In the genomic region with DNA sequence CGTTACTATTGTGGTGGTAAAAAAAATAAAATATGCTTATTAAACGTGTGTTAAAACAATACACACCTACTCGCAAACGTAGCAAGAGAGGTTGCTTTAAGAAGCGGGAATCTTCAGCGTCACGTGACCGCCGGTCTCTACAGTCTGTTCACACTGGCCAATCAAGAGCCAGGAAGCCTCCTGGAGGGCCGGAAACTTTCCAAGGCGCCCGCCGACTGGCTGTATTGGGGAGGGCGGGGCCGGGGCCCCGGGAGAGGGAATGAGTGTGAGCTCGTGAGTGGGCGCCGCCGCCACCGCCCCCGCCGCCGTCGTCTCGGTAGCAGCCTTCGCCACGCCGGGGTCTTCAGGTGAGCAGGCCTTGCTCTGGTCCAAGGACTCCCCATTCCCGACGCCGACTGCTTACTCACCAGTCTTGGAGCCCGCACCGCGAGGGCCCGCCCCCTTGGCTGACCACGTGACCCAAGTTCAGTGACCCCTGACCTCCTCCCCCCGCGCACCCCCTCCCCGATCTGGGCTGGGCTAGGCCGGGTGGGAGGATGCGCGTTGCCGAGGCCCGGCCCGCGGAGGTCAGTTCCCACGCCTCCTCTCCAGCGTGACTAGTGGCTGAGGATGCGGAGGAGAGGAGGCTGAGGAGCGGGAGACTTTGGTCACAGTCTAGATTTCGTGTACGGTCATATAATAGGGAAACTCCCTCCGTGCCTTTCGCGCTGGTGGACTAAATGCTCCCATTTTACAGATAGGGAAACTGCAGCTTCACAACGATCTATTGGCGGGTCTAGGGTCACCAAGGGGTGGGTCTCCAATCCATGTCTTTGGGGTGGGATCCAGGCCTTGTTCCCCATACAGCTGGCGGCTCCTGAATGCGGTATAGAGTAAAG, we compare ENCODE assay signal across 8 cellular contexts. TPM values are rescaled to one million over a fixed set of nuclear protein-coding genes. Genes with fewer than 3 reads are reported as not detected.
DNase-seq lines count a peak whose midpoint lies in the region; FAIRE-seq and TF ChIP-seq lines count a peak whose summit lies in the region.

A gene with protein sequence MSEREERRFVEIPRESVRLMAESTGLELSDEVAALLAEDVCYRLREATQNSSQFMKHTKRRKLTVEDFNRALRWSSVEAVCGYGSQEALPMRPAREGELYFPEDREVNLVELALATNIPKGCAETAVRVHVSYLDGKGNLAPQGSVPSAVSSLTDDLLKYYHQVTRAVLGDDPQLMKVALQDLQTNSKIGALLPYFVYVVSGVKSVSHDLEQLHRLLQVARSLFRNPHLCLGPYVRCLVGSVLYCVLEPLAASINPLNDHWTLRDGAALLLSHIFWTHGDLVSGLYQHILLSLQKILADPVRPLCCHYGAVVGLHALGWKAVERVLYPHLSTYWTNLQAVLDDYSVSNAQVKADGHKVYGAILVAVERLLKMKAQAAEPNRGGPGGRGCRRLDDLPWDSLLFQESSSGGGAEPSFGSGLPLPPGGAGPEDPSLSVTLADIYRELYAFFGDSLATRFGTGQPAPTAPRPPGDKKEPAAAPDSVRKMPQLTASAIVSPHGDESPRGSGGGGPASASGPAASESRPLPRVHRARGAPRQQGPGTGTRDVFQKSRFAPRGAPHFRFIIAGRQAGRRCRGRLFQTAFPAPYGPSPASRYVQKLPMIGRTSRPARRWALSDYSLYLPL (plus strand): TSS at position 253 of the 878 bp plus-strand sequence. CDS start 4,388 bp downstream, outside the sequence.

- H3K4me2 ChIP-seq in Loucy (ENCODE audit: low read depth, low read length, poor library complexity, severe bottlenecking) = peak within 1 kb of the TSS; percentile 92

- no peaks in the 10 kb centered on the region for H4K20me1 ChIP-seq in Loucy (ENCODE audit: insufficient read depth, low read length, poor library complexity, severe bottlenecking)

- no peak for TF ChIP-seq CTCF in Loucy (conservative IDR thresholded peaks at IDR 0.05; ENCODE audit: low read length)
- no peak for TF ChIP-seq CTCF in fibroblast of villous mesenchyme (IDR thresholded peaks at IDR 0.05; ENCODE audit: insufficient read depth, low read depth, low read length)
- TF ChIP-seq CTCF in neural crest cell (conservative IDR thresholded peaks at IDR 0.05) = no peak

- FAIRE-seq in H54 (lab: Jason Lieb, UNC) = no peak

- peak within 1 kb of the TSS; percentile 96 for H3K27ac Mint-ChIP-seq in neural crest cell (ENCODE audit: unreplicated experiment)

- H3K27me3 ChIP-seq in Loucy (ENCODE audit: insufficient read depth, low read length, poor library complexity, severe bottlenecking) (no peaks in the 10 kb centered on the region), stomach smooth muscle (ENCODE audit: control insufficient read depth in 1 of 2, insufficient read depth in 2 of 2, low read length in 2 of 2) (no peaks in the 10 kb centered on the region)

- no peaks in the 10 kb centered on the region for H3K27me3 Mint-ChIP-seq in neural crest cell (ENCODE audit: low read depth)

- peak within 1 kb of the TSS; percentile 93 for H3K4me3 Mint-ChIP-seq in neural crest cell

- no peaks in the 10 kb centered on the region for H3K9me3 Mint-ChIP-seq in neural crest cell

- peaks cover 6% of the 10 kb centered on the region; the same call in 1 of the 2 replicates for H3K36me3 ChIP-seq in Loucy (ENCODE audit: insufficient read depth, low read length)
- H3K36me3 ChIP-seq in stomach smooth muscle (ENCODE audit: control insufficient read depth in 2 of 2, insufficient read depth in 2 of 2, low read length in 2 of 2) = peaks cover 12 to 13% of the 10 kb centered on the region in 2 donors

- H3K9me3 ChIP-seq in Loucy (ENCODE audit: insufficient read depth, low read depth, low read length) = no peaks in the 10 kb centered on the region
- H3K9me3 ChIP-seq in stomach smooth muscle (ENCODE audit: control insufficient read depth in 2 of 2, low read length in 2 of 2) = no peaks in the 10 kb centered on the region

- H3K4me1 ChIP-seq in Loucy (ENCODE audit: insufficient read depth, low read length, poor library complexity, severe bottlenecking) (peaks cover 7% of the 10 kb centered on the region), stomach smooth muscle (ENCODE audit: control insufficient read depth, insufficient read depth, low read length) (peaks cover 27% of the 10 kb centered on the region)

- peak; percentile 66 for TF ChIP-seq POLR2A in H54 (IDR thresholded peaks at IDR 0.05; ENCODE audit: low read depth, low read length)

- H3K27ac ChIP-seq in stomach smooth muscle (ENCODE audit: low read length) = peak within 1 kb of the TSS; percentile 88

- 0 out of 2 replicates have a peak, but pooled peaks cover 6% of the 10 kb centered on the region for H3F3A ChIP-seq in Loucy (ENCODE audit: low read depth)

- H3K79me2 ChIP-seq in Loucy (ENCODE audit: insufficient read depth, low read length) = peaks cover 8% of the 10 kb centered on the region; the same call in 1 of the 2 replicates

- H3K4me3 ChIP-seq in Loucy (ENCODE audit: low read length, poor library complexity, severe bottlenecking) (peak within 1 kb of the TSS; percentile 75), fibroblast of villous mesenchyme (ENCODE audit: low read depth, low read length) (peak within 1 kb of the TSS; percentile 78), stomach smooth muscle (ENCODE audit: low read length in 2 of 2) (peak within 1 kb of the TSS; percentile 85 to 93)

- H3K9me2 ChIP-seq in Loucy (replicated peaks; ENCODE audit: low read depth, low read length) = no peaks in the 10 kb centered on the region

- DNase-seq in ELF-1 (ENCODE audit: low read depth, low spot score) (peak; percentile 98), H54 (ENCODE audit: insufficient read length, low spot score) (peak; percentile 92), SHP77 treated with DMSO at 0.1 percent for 48 hours (lab: John Stamatoyannopoulos, UW) (peak; percentile 88), activated gamma-delta T cell (lab: John Stamatoyannopoulos, UW) (peak; percentile 85), fibroblast of villous mesenchyme (ENCODE audit: low read depth) (peak; percentile 97), neural crest cell (ENCODE audit: low read depth, low spot score) (peak; percentile 91)

- H3K9ac ChIP-seq in Loucy (ENCODE audit: low read depth, low read length, poor library complexity, severe bottlenecking) (peak within 1 kb of the TSS; percentile 84), stomach smooth muscle (ENCODE audit: low read length in 2 of 2) (peak within 1 kb of the TSS; percentile 67 to 80)

- peaks cover 3% of the 10 kb centered on the region for H3K36me3 Mint-ChIP-seq in neural crest cell (ENCODE audit: low read depth)

- peaks cover 28% of the 10 kb centered on the region for H3K4me1 Mint-ChIP-seq in neural crest cell

- peak within 1 kb of the TSS; percentile 95 for H2AFZ ChIP-seq in Loucy (ENCODE audit: low read length)

RNA-seq across cellular contexts. Expression of the gene that starts here (rescaled TPM):
- total RNA-seq in fibroblast of villous mesenchyme = 16.8 and 22.2 TPM in 2 replicates
- total RNA-seq in neural crest cell = 50.5 and 52.0 TPM in 2 replicates

Comparison
In these comparisons a context has a peak if more than half of its experiments do, and no peak if none do; other contexts are left out.
1. Peak in every context shown above with its lines: DNase-seq, H3K4me3 ChIP-seq and H3K27ac ChIP-seq.